Comparison of ENCODE assay signal across 1 cellular context in genomic region chr3:39056151-39056550, GRCh38.
TF ChIP-seq lines count a peak whose summit lies in the region.

No MANE protein-coding gene starts in this region.

TF ChIP-seq in endothelial cell of umbilical vein, 7 proteins besides CTCF, POLR2A, EP300 and RAD21:
- TF ChIP-seq MYC (IDR thresholded peaks at IDR 0.05; ENCODE audit: low read depth, low read length), result no peak
- TF ChIP-seq JUN (IDR thresholded peaks at IDR 0.05; ENCODE audit: borderline replicate concordance, insufficient read depth, insufficient read length, low read depth), result no peak
- TF ChIP-seq FOS (IDR thresholded peaks at IDR 0.05; ENCODE audit: borderline replicate concordance, insufficient read depth, low read length), result no peak
- TF ChIP-seq MAX (IDR thresholded peaks at IDR 0.05; ENCODE audit: insufficient read depth, insufficient read length), result no peak
- no peak for TF ChIP-seq GATA2 (IDR thresholded peaks at IDR 0.05; ENCODE audit: insufficient read depth, insufficient read length, low read depth, low read length)
- TF ChIP-seq EZH2 (IDR thresholded peaks at IDR 0.05; ENCODE audit: borderline replicate concordance, low read depth, low read length, severe bottlenecking), result no peak
- TF ChIP-seq POLR2AphosphoS5 (IDR thresholded peaks at IDR 0.05; ENCODE audit: insufficient read depth, low read depth, low read length), result no peak
